ENCODE assay signal across 8 cellular contexts in the genomic region with DNA sequence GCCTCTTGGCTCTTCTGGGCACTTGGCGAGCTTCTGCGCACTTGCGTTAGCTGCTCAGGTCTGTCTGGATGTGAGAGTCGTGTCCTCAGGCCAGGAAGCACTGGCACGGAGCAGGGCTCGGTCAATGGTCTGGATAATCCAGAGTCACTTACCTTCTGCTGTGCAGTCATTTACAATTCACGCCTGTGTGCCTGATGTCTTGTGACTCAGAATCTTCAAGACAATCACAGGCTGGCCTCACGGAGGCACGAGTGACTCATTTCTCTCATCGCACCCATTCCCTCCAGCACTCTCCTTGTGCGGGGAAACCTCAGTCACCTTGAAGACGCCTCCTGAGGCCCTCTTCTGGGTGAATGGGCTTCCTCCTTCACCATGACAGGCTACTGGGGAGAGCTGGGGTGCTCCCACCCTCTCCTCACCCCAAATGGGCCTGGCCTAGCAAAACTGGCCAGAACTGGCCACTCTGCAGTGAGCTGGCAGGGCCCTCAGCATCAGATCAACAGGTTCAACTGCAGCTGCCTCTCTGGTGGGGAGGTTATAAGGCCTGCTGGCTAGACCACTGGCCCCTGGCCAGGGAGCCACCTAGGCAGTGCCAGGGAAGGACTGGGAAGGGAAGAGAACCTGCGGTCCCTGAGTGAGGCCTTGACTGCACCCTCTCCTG. TPM values are rescaled to one million over a fixed set of nuclear protein-coding genes. Genes with fewer than 3 reads are reported as not detected.
DNase-seq lines count a peak whose midpoint lies in the region; ATAC-seq, FAIRE-seq and TF ChIP-seq lines count a peak whose summit lies in the region.

No MANE protein-coding gene starts in this region.

- no peak overlapping the region for H2AFZ ChIP-seq in ACC112 (ENCODE audit: low read length, unreplicated experiment)

- WGBS in body of pancreas, 2 donors: 57 to 65% methylated on average over 12 to 13 of the region's 13 CpGs

- H3K4me1 Mint-ChIP-seq in memory B cell: peaks cover 25% of the 10 kb centered on the region

- peak overlapping the region; percentile 75 for H3K27ac Mint-ChIP-seq in memory B cell

- H3K27me3 Mint-ChIP-seq in memory B cell: no peaks in the 10 kb centered on the region

- H3K4me3 ChIP-seq in ACC112 (ENCODE audit: low read depth, low read length) (peak overlapping the region; percentile 83), body of pancreas (no peak overlapping the region)

- no peaks in the 10 kb centered on the region for H3K9me3 ChIP-seq in body of pancreas

- no peaks in the 10 kb centered on the region for H3K36me3 ChIP-seq in ACC112 (ENCODE audit: insufficient read depth, low read length)
- peaks cover 0 to under 1% of the 10 kb centered on the region in 2 donors for H3K36me3 ChIP-seq in body of pancreas (replicated peaks in 1 of 2; ENCODE audit: insufficient read depth in 1 of 2, low read depth in 2 of 2)

- H3K27ac ChIP-seq in ACC112 (ENCODE audit: low read depth, low read length) (peak overlapping the region; percentile 70), body of pancreas (peak overlapping the region; percentile 86 to 97 (median 94))

- DNase-seq in H54 (ENCODE audit: insufficient read length, low spot score) (peak; percentile 91), T-helper 22 cell (ENCODE audit: low read depth) (peak; percentile 23), body of pancreas (peak in 3 of 4 donors; percentile 35 to 59 (median 46)), memory B cell (ENCODE audit: low spot score in 2 of 2) (no peak), NCI-H187 treated with DMSO at 0.1 percent for 48 hours (lab: John Stamatoyannopoulos, UW) (no peak)
- peak; percentile 47 to 64 for DNase-seq in stimulated activated CD8-positive, alpha-beta memory T cell treated with anti-CD3 and anti-CD28 coated beads, Interleukin-15, amount 100 ng/mL, for 4 hours (ENCODE audit: low read depth in 2 of 2)

- peak overlapping the region; percentile 53 for H3K4me3 Mint-ChIP-seq in memory B cell

- H3K27me3 ChIP-seq in ACC112 (ENCODE audit: insufficient read depth, low read length) (no peaks in the 10 kb centered on the region), body of pancreas (no peaks in the 10 kb centered on the region)

- intact Hi-C loops in body of pancreas (cut with DNase I): no loop called here

- peaks cover 46% of the 10 kb centered on the region for H3K79me2 ChIP-seq in ACC112 (ENCODE audit: control insufficient read depth, insufficient read depth, low read length, unreplicated experiment)

- H3K36me3 Mint-ChIP-seq in memory B cell: no peaks in the 10 kb centered on the region

- H3K4me1 ChIP-seq in ACC112 (ENCODE audit: control insufficient read depth, insufficient read depth, low read length, unreplicated experiment) (peaks cover 39% of the 10 kb centered on the region), body of pancreas (peaks cover 55% of the 10 kb centered on the region)

- TF ChIP-seq POLR2A in H54 (IDR thresholded peaks at IDR 0.05; ENCODE audit: low read depth, low read length): no peak
- no peak for TF ChIP-seq POLR2A in body of pancreas (IDR thresholded peaks at IDR 0.05)

- FAIRE-seq in H54 (lab: Jason Lieb, UNC): peak; percentile 85

- H3K9me3 Mint-ChIP-seq in memory B cell: no peaks in the 10 kb centered on the region

- TF ChIP-seq CTCF in body of pancreas (IDR thresholded peaks at IDR 0.05): no peak

- no peak for ATAC-seq in body of pancreas
- no peak for ATAC-seq in memory B cell (ENCODE audit: low read depth)
- ATAC-seq in GM21515 (IDR thresholded peaks at IDR 0.05; ENCODE audit: unreplicated experiment): no peak

RNA-seq across cellular contexts. Expression of a gene that starts 1.9 kb away (rescaled TPM):
- total RNA-seq in body of pancreas: 100 to 1,000 TPM in 1 of 2 donors, 10 to 100 TPM in 1; 48.0 to 104 TPM

RNA-seq across cellular contexts. Expression of a gene that starts 34.5 kb away (rescaled TPM):
- total RNA-seq in body of pancreas: not detected

RNA-seq across cellular contexts. Expression of a gene that starts 41.2 kb away (rescaled TPM):
- under 1 TPM in 1 of 2 donors, not detected in 1; 0.52 TPM for total RNA-seq in body of pancreas

RNA-seq across cellular contexts. Expression of a gene that starts 44.1 kb away (rescaled TPM):
- 10 to 100 TPM; 76.5 to 83.1 TPM for total RNA-seq in body of pancreas

Comparison
In these comparisons a context has a peak if more than half of its experiments do, and no peak if none do; other contexts are left out.
1. DNase-seq: peak in H54 (single experiment), T-helper 22 cell (single experiment), body of pancreas (3 of 4) and stimulated activated CD8-positive, alpha-beta memory T cell treated with anti-CD3 and anti-CD28 coated beads, Interleukin-15, amount 100 ng/mL, for 4 hours (2 of 2); none in memory B cell (0 of 2) and NCI-H187 treated with DMSO at 0.1 percent for 48 hours (single experiment).